ENCODE assay signal across 36 cellular contexts in genomic region chr11:68936358-68936636, GRCh38. TPM values are rescaled to one million over a fixed set of nuclear protein-coding genes. Genes with fewer than 3 reads are reported as not detected.
"Had no signal": no experiment of that assay in that cellular context is flagged by ENCODE, and none has a peak within 500 bp of the region (broad histone marks: within the 10 kb centered on the region; RNA-seq: fewer than 3 reads in every experiment).

No MANE protein-coding gene starts in this region.

- H3K27ac ChIP-seq: brain microvascular endothelial cell, KMS-11, PC-9, RWPE1, SJCRH30, SK-N-MC, WERI-Rb-1 had no signal

- DNase-seq: activated CD4-positive, alpha-beta memory T cell treated with anti-CD3 and anti-CD28 coated beads, Interleukin-2, amount 10 ng/mL, durations not matched to agents 7 days and 5 days; activated CD4-positive, alpha-beta T cell treated with anti-CD3 and anti-CD28 coated beads for 1 hour; activated CD4-positive, alpha-beta T cell treated with anti-CD3 and anti-CD28 coated beads for 48 hours; activated CD4-positive, CD25-positive, alpha-beta regulatory T cell; activated CD8-positive, alpha-beta memory T cell treated with anti-CD3 and anti-CD28 coated beads for 24 hours; activated CD8-positive, alpha-beta memory T cell treated with anti-CD3 and anti-CD28 coated beads, Interleukin-2, amount 10 ng/mL, durations not matched to agents 7 days and 5 days; activated CD8-positive, alpha-beta memory T cell treated with anti-CD3 and anti-CD28 coated beads, Interleukin-2, amount 50 U/mL, for 48 hours; activated effector memory CD4-positive, alpha-beta T cell treated with Interleukin-2 at 50 U/mL for 16 hours; activated naive CD4-positive, alpha-beta T cell treated with anti-CD3 and anti-CD28 coated beads, Interleukin-2, amount 10 ng/mL, durations not matched to agents 7 days and 5 days; activated naive CD8-positive, alpha-beta T cell treated with anti-CD3 and anti-CD28 coated beads, Interleukin-2, amount 50 U/mL, for 24 hours; activated T-cell treated with anti-CD3 and anti-CD28 coated beads, Interleukin-2, amount 50 U/mL, for 48 hours; brain microvascular endothelial cell; MM.1S; MV-4-11; NCI-H1092; NCI-H146; NCI-H187; NCI-H2029 treated with DMSO at 0.1 percent for 48 hours; NCI-H2107; NCI-H2171; NCI-H510A; NCI-H526; NCI-H748 treated with DMSO at 0.1 percent for 48 hours; NK-92 treated with Interleukin-12 subunit alpha and Interleukin-12 subunit beta, amount 100 ng/mL, for 24 hours; PC-9; Right ventricle myocardium superior; SJCRH30; T1000; WERI-Rb-1 had no signal

- H3K4me2 ChIP-seq: KMS-11, PC-9 had no signal

- H3K27me3 ChIP-seq: brain microvascular endothelial cell, SJCRH30 had no signal

- H3K4me1 ChIP-seq: SJCRH30 had no signal

- H3K4me3 ChIP-seq: PC-9, SJCRH30, SK-N-MC had no signal

- H3K9me3 ChIP-seq: SJCRH30 had no signal

- H2AFZ ChIP-seq: PC-9 had no signal

- H3K9ac ChIP-seq: KMS-11 had no signal

RNA-seq across cellular contexts. Expression of gene MRGPRD, which starts 44.5 kb away (rescaled TPM):
- total RNA-seq: activated CD4-positive, alpha-beta memory T cell treated with anti-CD3 and anti-CD28 coated beads, Interleukin-2, amount 10 ng/mL, durations not matched to agents 7 days and 5 days; activated CD8-positive, alpha-beta memory T cell treated with anti-CD3 and anti-CD28 coated beads, Interleukin-2, amount 10 ng/mL, durations not matched to agents 7 days and 5 days; LHCN-M2; OCI-LY7; PC-9; Right ventricle myocardium superior; SJCRH30; T-helper 1 cell treated with Interleukin-12 subunit alpha and Interleukin-12 subunit beta and Interleukin-4 antibody, amounts not matched to agents 30 ng/mL and 1 ng/mL, for 36 hours; T-helper 2 cell treated with Interferon-gamma antibody and Interleukin-4, amounts not matched to agents 100 ng/mL and 5 ng/mL, for 36 hours had no signal
